8 cellular contexts compared by ENCODE assay signal in the genomic region with DNA sequence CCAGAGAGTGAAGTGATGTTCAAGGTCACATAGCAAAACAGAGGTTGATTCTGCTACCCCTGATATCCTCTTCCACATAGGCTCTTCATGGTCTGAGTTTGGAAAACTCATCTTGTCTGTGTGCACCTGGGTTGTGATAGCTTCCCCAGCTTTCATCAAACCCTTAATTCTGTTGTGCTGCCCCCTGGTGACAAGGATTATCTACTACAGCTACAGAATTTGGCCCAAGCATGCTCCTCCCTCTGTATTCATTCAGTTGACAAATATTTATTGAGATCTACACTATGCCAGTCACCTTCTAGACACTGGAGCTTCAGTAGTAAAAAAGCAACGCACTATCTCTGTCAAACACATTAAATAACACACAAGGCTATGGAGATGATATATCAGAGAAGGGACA. TPM values are rescaled to one million over a fixed set of nuclear protein-coding genes. Genes with fewer than 3 reads are reported as not detected.
A peak's percentile ranks its signal among the peaks of the same experiment; 100 is the strongest.
DNase-seq lines count a peak whose midpoint lies in the region; ATAC-seq and TF ChIP-seq lines count a peak whose summit lies in the region.

No MANE protein-coding gene starts in this region.

- ATAC-seq in GM18867 (IDR thresholded peaks at IDR 0.05; ENCODE audit: unreplicated experiment) (peak; percentile 98), HG03095 (IDR thresholded peaks at IDR 0.05; ENCODE audit: unreplicated experiment) (peak; percentile 94)

- TF ChIP-seq CTCF in WI38 (IDR thresholded peaks at IDR 0.05; ENCODE audit: low read depth, low read length): peak; percentile 45; the same call in 1 of the 2 replicates

- H3K4me3 ChIP-seq in WI38 (ENCODE audit: low read depth, low read length): no peak overlapping the region

- DNase-seq in C1 segment of cervical spinal cord (lab: John Stamatoyannopoulos, UW) (peak in 8 of 14 donors; percentile 6 to 72 (median 26)), NCI-H2171 (lab: John Stamatoyannopoulos, UW) (peak; percentile 47), dedifferentiated amniotic fluid mesenchymal stem cell (ENCODE audit: extremely low spot score) (peak; percentile 50), lung microvascular endothelial cell (ENCODE audit: low read depth in 2 of 2) (peak; percentile 61 to 70)
- peak; percentile 10 for DNase-seq in stimulated activated CD8-positive, alpha-beta memory T cell treated with anti-CD3 and anti-CD28 coated beads, Interleukin-7, amount 100 ng/mL, for 24 hours (ENCODE audit: low read depth)

RNA-seq across cellular contexts. Expression of a gene that starts 50.4 kb away (rescaled TPM):
- 2.4 and 5.4 TPM in 2 replicates for total RNA-seq in lung microvascular endothelial cell

RNA-seq across cellular contexts. Expression of a gene that starts 60.0 kb away (rescaled TPM):
- total RNA-seq in lung microvascular endothelial cell: not detected in 2 replicates

Comparison
In these comparisons a context has a peak if more than half of its experiments do, and no peak if none do; other contexts are left out.
1. DNase-seq: peak in every context shown above with its lines; median percentile 66 in lung microvascular endothelial cell; 50 in dedifferentiated amniotic fluid mesenchymal stem cell; 47 in NCI-H2171; 26 in C1 segment of cervical spinal cord; 10 in stimulated activated CD8-positive, alpha-beta memory T cell treated with anti-CD3 and anti-CD28 coated beads, Interleukin-7, amount 100 ng/mL, for 24 hours.